Comparison of ENCODE assay signal across 9 cellular contexts in the genomic region with DNA sequence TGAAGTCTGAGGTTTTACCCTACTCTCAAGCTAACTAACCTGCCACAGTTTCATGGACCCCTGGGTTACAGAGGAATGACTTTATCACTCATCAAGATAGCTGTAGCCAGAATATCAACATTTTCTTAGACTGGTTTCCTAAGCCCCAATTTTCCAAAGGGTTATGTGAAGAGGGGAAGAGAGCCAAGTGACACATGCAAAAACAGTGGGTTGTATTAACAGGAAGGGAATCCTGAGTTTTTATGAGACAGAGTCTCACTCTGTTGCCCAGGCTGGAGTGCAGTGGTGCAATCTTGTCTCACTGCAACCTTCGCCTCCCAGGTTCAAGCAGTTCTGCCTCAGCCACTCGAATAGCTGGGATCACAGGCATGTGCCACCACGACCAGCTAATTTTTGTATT. TPM values are rescaled to one million over a fixed set of nuclear protein-coding genes. Genes with fewer than 3 reads are reported as not detected.
DNase-seq lines count a peak whose midpoint lies in the region; ATAC-seq and TF ChIP-seq lines count a peak whose summit lies in the region.
"Had no signal": no experiment of that assay in that cellular context is flagged by ENCODE, and none has a peak within 500 bp of the region (broad histone marks: within the 10 kb centered on the region; RNA-seq: fewer than 3 reads in every experiment).

No MANE protein-coding gene starts in this region.

- peaks cover 15% of the 10 kb centered on the region for H3K36me3 Mint-ChIP-seq in activated naive CD4-positive, alpha-beta T cell treated with anti-CD3 and anti-CD28 coated beads, Interleukin-2, amount 10 ng/mL, durations not matched to agents 7 days and 5 days
- H3K36me3 Mint-ChIP-seq in effector memory CD8-positive, alpha-beta T cell (ENCODE audit: insufficient read depth): peaks cover 10% of the 10 kb centered on the region
- H3K36me3 Mint-ChIP-seq in type B pancreatic cell: peaks cover 3% of the 10 kb centered on the region

- peak overlapping the region; percentile 89 for H3K27ac Mint-ChIP-seq in activated naive CD4-positive, alpha-beta T cell treated with anti-CD3 and anti-CD28 coated beads, Interleukin-2, amount 10 ng/mL, durations not matched to agents 7 days and 5 days
- H3K27ac Mint-ChIP-seq in effector memory CD8-positive, alpha-beta T cell: peak overlapping the region; percentile 81 to 88
- H3K27ac Mint-ChIP-seq in type B pancreatic cell: peak overlapping the region; percentile 86

- no peak for TF ChIP-seq CTCF in type B pancreatic cell (conservative IDR thresholded peaks at IDR 0.05)

- CTCF ChIA-PET in activated naive CD4-positive, alpha-beta T cell treated with anti-CD3 and anti-CD28 coated beads, Interleukin-2, amount 10 ng/mL, durations not matched to agents 7 days and 5 days (lab: Charles Lee): no interaction called here

- H3K9me3 Mint-ChIP-seq in activated naive CD4-positive, alpha-beta T cell treated with anti-CD3 and anti-CD28 coated beads, Interleukin-2, amount 10 ng/mL, durations not matched to agents 7 days and 5 days: no peaks in the 10 kb centered on the region
- no peaks in the 10 kb centered on the region for H3K9me3 Mint-ChIP-seq in effector memory CD8-positive, alpha-beta T cell
- no peaks in the 10 kb centered on the region for H3K9me3 Mint-ChIP-seq in type B pancreatic cell

- ATAC-seq in HG03175 (IDR thresholded peaks at IDR 0.05; ENCODE audit: unreplicated experiment) (peak; percentile 5), HG03196 (IDR thresholded peaks at IDR 0.05; ENCODE audit: unreplicated experiment) (no peak), HG03457 (IDR thresholded peaks at IDR 0.05; ENCODE audit: unreplicated experiment) (no peak)
- ATAC-seq in effector memory CD8-positive, alpha-beta T cell (replicated peaks): no peak

- no peak for DNase-seq in activated naive CD4-positive, alpha-beta T cell treated with anti-CD3 and anti-CD28 coated beads, Interleukin-2, amount 10 ng/mL, durations not matched to agents 7 days and 5 days
- DNase-seq in activated naive CD4-positive, alpha-beta T cell treated with Interleukin-2 at 50 U/mL for 16 hours: no peak
- no peak for DNase-seq in effector memory CD8-positive, alpha-beta T cell
- no peak for DNase-seq in type B pancreatic cell (ENCODE audit: extremely low spot score, unreplicated experiment)
- no peak for DNase-seq in HuH-7.5 (ENCODE audit: low spot score)
- DNase-seq: NCI-H2029 treated with DMSO at 0.1 percent for 48 hours had no signal

- peaks cover 55% of the 10 kb centered on the region for H3K4me1 Mint-ChIP-seq in activated naive CD4-positive, alpha-beta T cell treated with anti-CD3 and anti-CD28 coated beads, Interleukin-2, amount 10 ng/mL, durations not matched to agents 7 days and 5 days
- peaks cover 43 to 55% of the 10 kb centered on the region in 2 donors for H3K4me1 Mint-ChIP-seq in effector memory CD8-positive, alpha-beta T cell (ENCODE audit: low read depth in 2 of 2)
- H3K4me1 Mint-ChIP-seq in type B pancreatic cell (ENCODE audit: unreplicated experiment): peaks cover 46% of the 10 kb centered on the region

- H3K27me3 Mint-ChIP-seq in activated naive CD4-positive, alpha-beta T cell treated with anti-CD3 and anti-CD28 coated beads, Interleukin-2, amount 10 ng/mL, durations not matched to agents 7 days and 5 days: no peaks in the 10 kb centered on the region
- H3K27me3 Mint-ChIP-seq in effector memory CD8-positive, alpha-beta T cell: no peaks in the 10 kb centered on the region
- no peaks in the 10 kb centered on the region for H3K27me3 Mint-ChIP-seq in type B pancreatic cell

- no peak overlapping the region for H3K4me3 Mint-ChIP-seq in activated naive CD4-positive, alpha-beta T cell treated with anti-CD3 and anti-CD28 coated beads, Interleukin-2, amount 10 ng/mL, durations not matched to agents 7 days and 5 days
- peak overlapping the region; percentile 51 for H3K4me3 Mint-ChIP-seq in effector memory CD8-positive, alpha-beta T cell
- no peak overlapping the region for H3K4me3 Mint-ChIP-seq in type B pancreatic cell

RNA-seq across cellular contexts. Expression of gene AFF1, which starts 5.4 kb away (rescaled TPM):
- total RNA-seq in type B pancreatic cell (ENCODE audit: low replicate concordance): 39.7 and 55.8 TPM in 2 replicates

RNA-seq across cellular contexts. Expression of gene C4orf36, which starts 48.0 kb away (rescaled TPM):
- 1.3 and 2.5 TPM in 2 replicates for total RNA-seq in type B pancreatic cell (ENCODE audit: low replicate concordance)

Comparison
In these comparisons a context has a peak if more than half of its experiments do, and no peak if none do; other contexts are left out.
1. H3K4me3 Mint-ChIP-seq: peak in effector memory CD8-positive, alpha-beta T cell (2 of 2); none in activated naive CD4-positive, alpha-beta T cell treated with anti-CD3 and anti-CD28 coated beads, Interleukin-2, amount 10 ng/mL, durations not matched to agents 7 days and 5 days (single experiment) and type B pancreatic cell (single experiment).
2. Peak in every context shown above with its lines, with median percentiles within 50 percentile points of each other: H3K27ac Mint-ChIP-seq.